8 cellular contexts compared by ENCODE assay signal in the genomic region with DNA sequence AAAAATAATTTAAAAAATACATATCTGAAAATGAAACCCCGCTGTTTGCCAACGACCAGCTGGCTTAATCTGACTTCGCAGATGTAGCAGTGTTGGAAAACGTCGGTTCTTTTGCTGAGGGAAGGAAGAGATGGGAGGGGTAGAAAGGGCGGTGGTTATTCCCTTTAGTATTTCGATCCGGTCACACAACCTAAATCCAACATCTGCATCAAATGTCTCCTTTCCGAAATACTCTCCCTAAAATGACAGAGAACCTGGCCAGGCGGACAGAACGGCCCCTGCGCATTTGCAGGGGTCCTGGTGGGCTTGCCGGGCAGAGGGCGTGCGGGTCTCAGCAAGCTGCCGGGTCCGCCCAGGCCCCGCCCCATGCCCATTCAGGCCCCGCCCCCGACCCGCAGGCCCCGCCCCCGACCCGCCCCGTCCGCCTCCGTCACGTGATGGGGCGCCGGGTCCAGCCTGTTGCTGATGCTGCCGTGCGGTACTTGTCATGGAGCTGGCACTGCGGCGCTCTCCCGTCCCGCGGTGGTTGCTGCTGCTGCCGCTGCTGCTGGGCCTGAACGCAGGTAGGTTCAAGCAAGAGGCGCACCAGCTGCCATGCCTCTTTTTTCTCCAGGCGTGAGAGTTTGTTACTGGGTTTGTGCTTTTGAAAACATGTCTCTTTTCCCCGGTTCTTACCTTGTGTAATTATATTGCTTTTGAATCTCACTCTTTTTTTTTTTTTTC. TPM values are rescaled to one million over a fixed set of nuclear protein-coding genes. Genes with fewer than 3 reads are reported as not detected.
DNase-seq lines count a peak whose midpoint lies in the region; ATAC-seq and TF ChIP-seq lines count a peak whose summit lies in the region.

TSS of gene SCPEP1 (plus strand) at position 459 of the 723 bp plus-strand sequence. CDS start at position 488, 29 bp downstream.

- no peaks in the 10 kb centered on the region for H3K27me3 ChIP-seq in kidney epithelial cell (ENCODE audit: control insufficient read depth, insufficient read depth, low read length)

- TF ChIP-seq CTCF in kidney epithelial cell (IDR thresholded peaks at IDR 0.05; ENCODE audit: insufficient read depth, low read length, poor library complexity, severe bottlenecking) = no peak

- ATAC-seq in GM18861 (IDR thresholded peaks at IDR 0.05; ENCODE audit: unreplicated experiment) (peak; percentile 63), HG03103 (IDR thresholded peaks at IDR 0.05; ENCODE audit: low read depth, unreplicated experiment) (peak; percentile 59)
- peak; percentile 95 to 97 for ATAC-seq in activated CD4-positive, CD25-positive, alpha-beta regulatory T cell treated with anti-CD3 and anti-CD28 coated beads, Interleukin-2, amount 50 U/mL, for 24 hours

- peak within 1 kb of the TSS; percentile 51 for H3K4me3 ChIP-seq in kidney epithelial cell (ENCODE audit: low read depth, low read length)

- DNase-seq in A172 (ENCODE audit: low spot score) (peak; percentile 69), NCI-H2227 treated with DMSO at 0.1 percent for 48 hours (lab: John Stamatoyannopoulos, UW) (peak; percentile 94), cerebellar cortex (ENCODE audit: low spot score) (peak; percentile 81), kidney epithelial cell (ENCODE audit: low read depth) (peak; percentile 32)
- DNase-seq in stimulated activated CD4-positive, alpha-beta T cell treated with anti-CD3 and anti-CD28 coated beads, Interleukin-15, amount 100 ng/mL, for 24 hours = peak; percentile 83

- H3K36me3 ChIP-seq in kidney epithelial cell (ENCODE audit: control insufficient read depth, insufficient read depth, low read length) = no peaks in the 10 kb centered on the region

RNA-seq across cellular contexts. Expression of gene SCPEP1, which starts in this region (rescaled TPM):
- total RNA-seq in A172 (2014; rRNA removed; shearing (Covaris generic)) = 100 and 126 TPM in 2 replicates
- 23.7 and 24.8 TPM in 2 replicates for total RNA-seq in kidney epithelial cell

Comparison
In these comparisons a context has a peak if more than half of its experiments do, and no peak if none do; other contexts are left out.
1. Peak in every context shown above with its lines: DNase-seq, ATAC-seq and H3K4me3 ChIP-seq.
2. DNase-seq: peak in every context shown above with its lines; median percentile 94 in NCI-H2227 treated with DMSO at 0.1 percent for 48 hours; 83 in stimulated activated CD4-positive, alpha-beta T cell treated with anti-CD3 and anti-CD28 coated beads, Interleukin-15, amount 100 ng/mL, for 24 hours; 81 in cerebellar cortex; 69 in A172; 32 in kidney epithelial cell.